ENCODE assay signal across 28 cellular contexts in genomic region chr11:111826322-111826950, GRCh38. TPM values are rescaled to one million over a fixed set of nuclear protein-coding genes. Genes with fewer than 3 reads are reported as not detected.
"Had no signal": no experiment of that assay in that cellular context is flagged by ENCODE, and none has a peak within 500 bp of the region (broad histone marks: within the 10 kb centered on the region; RNA-seq: fewer than 3 reads in every experiment).

No MANE protein-coding gene starts in this region.

- H3K9me3 Mint-ChIP-seq: activated T-cell treated with anti-CD3 and anti-CD28 coated beads, Interleukin-2, amount 50 U/mL, for 72 hours; effector memory CD8-positive, alpha-beta T cell; natural killer cell treated with Interleukin-12 subunit alpha and Interleukin-12 subunit beta and Interleukin-15 and Interleukin-18, amount 100 ng/mL, for 72 hours; stimulated activated effector memory CD8-positive, alpha-beta T cell treated with anti-CD3 and anti-CD28 coated beads, Interleukin-12 subunit alpha, Interleukin-12 subunit beta, amount 100 ng/mL, for 72 hours; stimulated activated naive CD8-positive, alpha-beta T cell treated with anti-CD3 and anti-CD28 coated beads, Interleukin-15, amount 100 ng/mL, for 72 hours; T-helper 2 cell treated with Interferon-gamma antibody and Interleukin-4, amounts not matched to agents 5 μg/mL and 100 μg/mL, for 36 hours had no signal

- H3K27ac Mint-ChIP-seq: activated naive CD8-positive, alpha-beta T cell; activated T-cell treated with anti-CD3 and anti-CD28 coated beads, Interleukin-2, amount 50 U/mL, for 72 hours; natural killer cell treated with Interleukin-12 subunit alpha and Interleukin-12 subunit beta and Interleukin-15 and Interleukin-18, amount 100 ng/mL, for 72 hours; T-helper 2 cell treated with Interferon-gamma antibody and Interleukin-4, amounts not matched to agents 5 μg/mL and 100 μg/mL, for 36 hours had no signal

- DNase-seq: activated CD4-positive, alpha-beta T cell treated with anti-CD3 and anti-CD28 coated beads for 4 hours; activated CD4-positive, alpha-beta T cell treated with anti-CD3 and anti-CD28 coated beads, Interleukin-2, amount 50 U/mL, for 4 hours; activated effector memory CD4-positive, alpha-beta T cell treated with Interleukin-2 at 50 U/mL for 16 hours; activated naive CD4-positive, alpha-beta T cell treated with Interleukin-2 at 50 U/mL for 16 hours; activated T-cell treated with anti-CD3 and anti-CD28 coated beads for 4 hours; activated T-cell treated with anti-CD3 and anti-CD28 coated beads, Interleukin-2, amount 50 U/mL, for 72 hours; adrenal gland; aorta; body of pancreas; cerebellar nuclear complex; cortex of kidney; effector memory CD8-positive, alpha-beta T cell; erythroblast; foreskin keratinocyte; left lung; mucosa of descending colon; right lobe of liver; small intestine; stimulated activated CD4-positive, alpha-beta T cell treated with anti-CD3 and anti-CD28 coated beads, Interleukin-4, amount 100 ng/mL, for 24 hours; stimulated activated naive CD8-positive, alpha-beta T cell treated with anti-CD3 and anti-CD28 coated beads, Interleukin-15, amount 100 ng/mL, for 72 hours; thyroid gland; upper lobe of left lung had no signal

- H3K4me3 ChIP-seq: adrenal gland, body of pancreas, left lung, lung, mucosa of descending colon, right lobe of liver, thyroid gland, upper lobe of left lung, vagina had no signal

- H3K27me3 Mint-ChIP-seq: activated naive CD8-positive, alpha-beta T cell; effector memory CD8-positive, alpha-beta T cell; natural killer cell treated with Interleukin-12 subunit alpha and Interleukin-12 subunit beta and Interleukin-15 and Interleukin-18, amount 100 ng/mL, for 72 hours; stimulated activated naive CD8-positive, alpha-beta T cell treated with anti-CD3 and anti-CD28 coated beads, Interleukin-15, amount 100 ng/mL, for 72 hours had no signal

- ATAC-seq: activated T-cell treated with anti-CD3 and anti-CD28 coated beads, Interleukin-2, amount 50 U/mL, for 72 hours; body of pancreas; effector memory CD8-positive, alpha-beta T cell; foreskin keratinocyte; left lung; mucosa of descending colon; natural killer cell treated with Interleukin-12 subunit alpha and Interleukin-12 subunit beta and Interleukin-15 and Interleukin-18, amount 100 ng/mL, for 72 hours; right lobe of liver; stimulated activated effector memory CD8-positive, alpha-beta T cell treated with anti-CD3 and anti-CD28 coated beads, Interleukin-12 subunit alpha, Interleukin-12 subunit beta, amount 100 ng/mL, for 72 hours; stimulated activated naive CD8-positive, alpha-beta T cell treated with anti-CD3 and anti-CD28 coated beads, Interleukin-15, amount 100 ng/mL, for 72 hours had no signal

- H3K4me3 Mint-ChIP-seq: activated naive CD8-positive, alpha-beta T cell; activated T-cell treated with anti-CD3 and anti-CD28 coated beads, Interleukin-2, amount 50 U/mL, for 72 hours; effector memory CD8-positive, alpha-beta T cell; natural killer cell treated with Interleukin-12 subunit alpha and Interleukin-12 subunit beta and Interleukin-15 and Interleukin-18, amount 100 ng/mL, for 72 hours; stimulated activated effector memory CD8-positive, alpha-beta T cell treated with anti-CD3 and anti-CD28 coated beads, Interleukin-12 subunit alpha, Interleukin-12 subunit beta, amount 100 ng/mL, for 72 hours; stimulated activated naive CD8-positive, alpha-beta T cell treated with anti-CD3 and anti-CD28 coated beads, Interleukin-15, amount 100 ng/mL, for 72 hours; T-helper 2 cell treated with Interferon-gamma antibody and Interleukin-4, amounts not matched to agents 5 μg/mL and 100 μg/mL, for 36 hours had no signal

RNA-seq across cellular contexts. Expression of gene FDXACB1, which starts 52.5 kb away (rescaled TPM):
- total RNA-seq: vagina had no signal
